8 cellular contexts compared by ENCODE assay signal in genomic region chr19:13234518-13234917, GRCh38.
DNase-seq lines count a peak whose midpoint lies in the region; ATAC-seq and TF ChIP-seq lines count a peak whose summit lies in the region.

No MANE protein-coding gene starts in this region.

- H3K4me3 ChIP-seq in GM12864 (ENCODE audit: low read depth, low read length) (no peak overlapping the region), fibroblast of the aortic adventitia (ENCODE audit: low read depth, low read length) (no peak overlapping the region), vagina (no peak overlapping the region)

- intact Hi-C loops in vagina (cut with DNase I): loop anchor here (10.0 kb wide), 1 partner anchor 90 kb away; no protein-coding TSS in a partner anchor

- H3K27me3 ChIP-seq in vagina: no peaks in the 10 kb centered on the region

- no peaks in the 10 kb centered on the region for H3K4me1 ChIP-seq in vagina

- H3K27ac ChIP-seq in vagina: no peak overlapping the region

- TF ChIP-seq POLR2A in vagina (IDR thresholded peaks at IDR 0.05): no peak

- no peaks in the 10 kb centered on the region for H3K36me3 ChIP-seq in vagina

- no peak for DNase-seq in GM12864 (ENCODE audit: low read depth)
- DNase-seq in NCI-H69 (lab: John Stamatoyannopoulos, UW): peak; percentile 66
- DNase-seq in activated CD8-positive, alpha-beta memory T cell treated with anti-CD3 and anti-CD28 coated beads, Interleukin-2, amount 50 U/mL, for 4 hours: peak; percentile 60
- peak; percentile 31 for DNase-seq in fibroblast of the aortic adventitia (ENCODE audit: low read depth)
- DNase-seq in stimulated activated CD4-positive, alpha-beta T cell treated with anti-CD3 and anti-CD28 coated beads, Interleukin-15, amount 100 ng/mL, for 48 hours (ENCODE audit: low read depth in 2 of 2): peak; percentile 24 to 59
- DNase-seq in omental fat pad (ENCODE audit: low spot score): no peak
- DNase-seq in vagina (ENCODE audit: extremely low spot score in 2 of 2): no peak
- no peak for DNase-seq in anterior cingulate cortex (lab: John Stamatoyannopoulos, UW)

- ATAC-seq in omental fat pad (ENCODE audit: low FRiP score): no peak

- TF ChIP-seq CTCF in GM12864 (IDR thresholded peaks at IDR 0.05; ENCODE audit: low read depth, low read length, missing control alignments) (peak; percentile 51), fibroblast of the aortic adventitia (IDR thresholded peaks at IDR 0.05; ENCODE audit: insufficient read depth, low read length) (peak; percentile 63), omental fat pad (IDR thresholded peaks at IDR 0.05) (no peak), vagina (IDR thresholded peaks at IDR 0.05) (peak in 1 of 3 experiments; percentile 40)

- H3K9me3 ChIP-seq in vagina: no peaks in the 10 kb centered on the region

Comparison
In these comparisons a context has a peak if more than half of its experiments do, and no peak if none do; other contexts are left out.
1. DNase-seq: peak in NCI-H69 (single experiment), activated CD8-positive, alpha-beta memory T cell treated with anti-CD3 and anti-CD28 coated beads, Interleukin-2, amount 50 U/mL, for 4 hours (single experiment), fibroblast of the aortic adventitia (single experiment) and stimulated activated CD4-positive, alpha-beta T cell treated with anti-CD3 and anti-CD28 coated beads, Interleukin-15, amount 100 ng/mL, for 48 hours (2 of 2); none in GM12864 (single experiment), omental fat pad (single experiment), vagina (0 of 2) and anterior cingulate cortex (0 of 58).
2. CTCF ChIP-seq: peak in GM12864 (single experiment) and fibroblast of the aortic adventitia (single experiment); none in omental fat pad (0 of 3).